Comparison of ENCODE assay signal across 1 cellular context in genomic region chr9:127700140-127700539, GRCh38.
TF ChIP-seq lines count a peak whose summit lies in the region.

No MANE protein-coding gene starts in this region.

TF ChIP-seq in GM23338, 12 proteins besides CTCF, POLR2A, EP300 and RAD21 (continued from another document):
- TF ChIP-seq ZNF462 (CRISPR knock-in tag; IDR thresholded peaks at IDR 0.05) (no peak), REST (IDR thresholded peaks at IDR 0.05; ENCODE audit: unreplicated experiment) (no peak), NANOG (IDR thresholded peaks at IDR 0.05; ENCODE audit: borderline replicate concordance) (no peak), ZNF114 (CRISPR knock-in tag; IDR thresholded peaks at IDR 0.05) (no peak)
